ENCODE assay signal across 1 cellular context in the genomic region with DNA sequence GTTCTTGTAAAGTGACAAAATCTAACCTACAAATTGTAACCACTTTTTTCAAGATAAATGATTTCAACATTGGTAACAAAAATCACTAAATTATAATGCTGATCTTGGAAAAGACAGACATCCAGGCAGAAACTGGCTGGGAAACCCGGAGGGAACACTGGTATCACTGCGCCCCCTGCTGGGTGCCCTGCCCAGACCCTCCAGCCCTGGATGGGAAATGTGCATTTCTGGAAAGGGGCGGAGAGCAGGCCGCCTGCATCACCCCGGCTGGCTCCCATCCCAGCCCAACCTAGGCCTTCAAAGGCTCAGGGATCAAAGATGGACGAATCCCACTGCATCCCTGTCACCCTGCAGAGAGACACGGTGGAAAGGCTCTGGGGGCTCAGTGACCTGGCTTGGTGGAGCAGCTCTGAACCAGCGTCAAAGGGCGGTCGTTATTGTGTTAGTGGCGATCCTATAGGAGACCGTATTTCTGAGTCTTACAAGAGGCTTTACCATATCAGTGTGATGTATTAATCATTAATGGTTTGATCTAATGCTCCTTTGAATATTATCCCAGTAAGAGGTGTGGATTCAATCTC.
TF ChIP-seq lines count a peak whose summit lies in the region.

No MANE protein-coding gene starts in this region.

TF ChIP-seq in IMR-90, 13 proteins besides CTCF, POLR2A, EP300 and RAD21:
- TF ChIP-seq RCOR1 (IDR thresholded peaks at IDR 0.05; ENCODE audit: insufficient replicate concordance, low read length) (no peak), NFE2L2 (IDR thresholded peaks at IDR 0.05; ENCODE audit: low read depth, low read length) (peak; percentile 22; the same call in 1 of the 2 replicates), MAFK (IDR thresholded peaks at IDR 0.05; ENCODE audit: low read depth, low read length) (0 out of 2 replicates have a peak, but pooled peaks have one; percentile 58), CEBPB (IDR thresholded peaks at IDR 0.05; ENCODE audit: low read depth, low read length) (no peak), SMC3 (IDR thresholded peaks at IDR 0.05; ENCODE audit: low read depth, low read length) (peak; percentile 100), FOS (IDR thresholded peaks at IDR 0.05; ENCODE audit: low read depth, low read length) (no peak), BHLHE40 (IDR thresholded peaks at IDR 0.05; ENCODE audit: low read depth, low read length) (no peak), RFX5 (IDR thresholded peaks at IDR 0.05; ENCODE audit: low read depth, low read length) (no peak), MXI1 (IDR thresholded peaks at IDR 0.05; ENCODE audit: borderline replicate concordance, low read depth, low read length) (no peak), MAZ (IDR thresholded peaks at IDR 0.05; ENCODE audit: borderline replicate concordance, low read depth, low read length) (0 out of 2 replicates have a peak, but pooled peaks have one; percentile 47), CHD1 (IDR thresholded peaks at IDR 0.05; ENCODE audit: low read depth, low read length) (no peak)
- TF ChIP-seq, protein P1, sequence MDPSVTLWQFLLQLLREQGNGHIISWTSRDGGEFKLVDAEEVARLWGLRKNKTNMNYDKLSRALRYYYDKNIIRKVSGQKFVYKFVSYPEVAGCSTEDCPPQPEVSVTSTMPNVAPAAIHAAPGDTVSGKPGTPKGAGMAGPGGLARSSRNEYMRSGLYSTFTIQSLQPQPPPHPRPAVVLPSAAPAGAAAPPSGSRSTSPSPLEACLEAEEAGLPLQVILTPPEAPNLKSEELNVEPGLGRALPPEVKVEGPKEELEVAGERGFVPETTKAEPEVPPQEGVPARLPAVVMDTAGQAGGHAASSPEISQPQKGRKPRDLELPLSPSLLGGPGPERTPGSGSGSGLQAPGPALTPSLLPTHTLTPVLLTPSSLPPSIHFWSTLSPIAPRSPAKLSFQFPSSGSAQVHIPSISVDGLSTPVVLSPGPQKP (IDR thresholded peaks at IDR 0.05; ENCODE audit: borderline replicate concordance, low read depth, low read length): no peak
- TF ChIP-seq, protein P2, sequence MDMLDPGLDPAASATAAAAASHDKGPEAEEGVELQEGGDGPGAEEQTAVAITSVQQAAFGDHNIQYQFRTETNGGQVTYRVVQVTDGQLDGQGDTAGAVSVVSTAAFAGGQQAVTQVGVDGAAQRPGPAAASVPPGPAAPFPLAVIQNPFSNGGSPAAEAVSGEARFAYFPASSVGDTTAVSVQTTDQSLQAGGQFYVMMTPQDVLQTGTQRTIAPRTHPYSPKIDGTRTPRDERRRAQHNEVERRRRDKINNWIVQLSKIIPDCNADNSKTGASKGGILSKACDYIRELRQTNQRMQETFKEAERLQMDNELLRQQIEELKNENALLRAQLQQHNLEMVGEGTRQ (IDR thresholded peaks at IDR 0.05; ENCODE audit: low read depth, low read length): no peak
